In genomic region chr14:22318951-22319350, GRCh38 we compare ENCODE assay signal across 2 cellular contexts.
TF ChIP-seq lines count a peak whose summit lies in the region.

No MANE protein-coding gene starts in this region.

TF ChIP-seq in A549, 52 proteins besides CTCF, POLR2A, EP300 and RAD21:
- no peak for TF ChIP-seq HOXB13 (CRISPR knock-in tag; IDR thresholded peaks at IDR 0.05; ENCODE audit: low read depth)
- no peak for TF ChIP-seq BHLHE40 (IDR thresholded peaks at IDR 0.05; ENCODE audit: low read depth, low read length)
- no peak for TF ChIP-seq SREBF2 (IDR thresholded peaks at IDR 0.05)

TF ChIP-seq in GM23338, 12 proteins besides CTCF, POLR2A, EP300 and RAD21:
- TF ChIP-seq POLR2AphosphoS5 (IDR thresholded peaks at IDR 0.05; ENCODE audit: low read depth) = no peak
- TF ChIP-seq REST (IDR thresholded peaks at IDR 0.05; ENCODE audit: unreplicated experiment) = no peak
- no peak for TF ChIP-seq ZNF462 (CRISPR knock-in tag; IDR thresholded peaks at IDR 0.05)
- TF ChIP-seq CREB1 (CRISPR knock-in tag; IDR thresholded peaks at IDR 0.05; ENCODE audit: low read depth) = no peak
- TF ChIP-seq NANOG (IDR thresholded peaks at IDR 0.05; ENCODE audit: borderline replicate concordance) = no peak
- TF ChIP-seq STAT1 (IDR thresholded peaks at IDR 0.05; ENCODE audit: unreplicated experiment) = no peak
- no peak for TF ChIP-seq ETS1 (IDR thresholded peaks at IDR 0.05)
- no peak for TF ChIP-seq EZH2 (IDR thresholded peaks at IDR 0.05; ENCODE audit: low read depth, unreplicated experiment)
- no peak for TF ChIP-seq ZNF331 (CRISPR knock-in tag; IDR thresholded peaks at IDR 0.05; ENCODE audit: low read depth)
- TF ChIP-seq EZH2phosphoT487 (IDR thresholded peaks at IDR 0.05; ENCODE audit: unreplicated experiment) = no peak
